1 cellular context compared by ENCODE assay signal in genomic region chr3:159855599-159856495, GRCh38.
TF ChIP-seq lines count a peak whose summit lies in the region.

No MANE protein-coding gene starts in this region.

TF ChIP-seq in SK-N-SH, 30 proteins besides CTCF, POLR2A, EP300 and RAD21 (continued from another document):
- TF ChIP-seq REST (IDR thresholded peaks at IDR 0.05; ENCODE audit: low read depth, low read length) (no peak), RXRA (IDR thresholded peaks at IDR 0.05; ENCODE audit: borderline replicate concordance, low read depth) (peak; percentile 85; the same call in 1 of the 2 replicates), YY1 (IDR thresholded peaks at IDR 0.05; ENCODE audit: low read depth) (no peak), ELF1 (IDR thresholded peaks at IDR 0.05) (no peak), IRF3 (IDR thresholded peaks at IDR 0.05; ENCODE audit: low read depth, low read length) (no peak), RCOR1 (IDR thresholded peaks at IDR 0.05; ENCODE audit: low read length) (no peak), SMC3 (IDR thresholded peaks at IDR 0.05; ENCODE audit: low read depth, low read length) (no peak), GABPA (IDR thresholded peaks at IDR 0.05; ENCODE audit: low read depth) (no peak), PBX3 (IDR thresholded peaks at IDR 0.05) (peak; percentile 63; the same call in 1 of the 2 replicates), FOXJ3 (CRISPR knock-in tag; IDR thresholded peaks at IDR 0.05) (no peak), FOXM1 (IDR thresholded peaks at IDR 0.05; ENCODE audit: low read depth) (no peak), RFX5 (IDR thresholded peaks at IDR 0.05; ENCODE audit: low read length) (no peak), CHD2 (IDR thresholded peaks at IDR 0.05; ENCODE audit: low read length, partially characterized antibody) (peak; percentile 27), TCF12 (IDR thresholded peaks at IDR 0.05) (peak; percentile 91), MAX (IDR thresholded peaks at IDR 0.05; ENCODE audit: low read depth) (no peak), ZBTB33 (IDR thresholded peaks at IDR 0.05; ENCODE audit: borderline replicate concordance, low read depth) (no peak), SIN3A (IDR thresholded peaks at IDR 0.05; ENCODE audit: borderline replicate concordance, low read depth, low read length) (no peak), FOSL2 (IDR thresholded peaks at IDR 0.05; ENCODE audit: borderline replicate concordance, low read depth) (no peak), POLR2AphosphoS5 (IDR thresholded peaks at IDR 0.05; ENCODE audit: low read depth, low read length) (peak; percentile 63; the same call in 1 of the 2 replicates), TAF1 (IDR thresholded peaks at IDR 0.05; ENCODE audit: borderline replicate concordance, low read depth, low read length) (no peak), MXI1 (IDR thresholded peaks at IDR 0.05; ENCODE audit: low read depth, low read length) (no peak), USF1 (IDR thresholded peaks at IDR 0.05; ENCODE audit: borderline replicate concordance, low read depth) (no peak), MEF2A (IDR thresholded peaks at IDR 0.05; ENCODE audit: borderline replicate concordance, low read depth) (no peak), NRF1 (IDR thresholded peaks at IDR 0.05; ENCODE audit: low read depth, low read length) (no peak), JUND (IDR thresholded peaks at IDR 0.05) (no peak), NFIC (IDR thresholded peaks at IDR 0.05; ENCODE audit: borderline replicate concordance) (no peak), USF2 (IDR thresholded peaks at IDR 0.05; ENCODE audit: borderline replicate concordance, low read depth, low read length) (no peak), GATA2 (CRISPR knock-in tag; IDR thresholded peaks at IDR 0.05) (no peak; the same call in 1 of the 2 replicates)
